28 cellular contexts compared by ENCODE assay signal in genomic region chr12:130919115-130919514, GRCh38. TPM values are rescaled to one million over a fixed set of nuclear protein-coding genes. Genes with fewer than 3 reads are reported as not detected.
"Had no signal": no experiment of that assay in that cellular context is flagged by ENCODE, and none has a peak within 500 bp of the region (broad histone marks: within the 10 kb centered on the region; RNA-seq: fewer than 3 reads in every experiment).

No MANE protein-coding gene starts in this region.

- ATAC-seq: heart right ventricle; left ventricle myocardium superior; lower lobe of right lung; naive thymus-derived CD8-positive, alpha-beta T cell; psoas muscle; right cardiac atrium; stimulated activated effector memory CD8-positive, alpha-beta T cell treated with anti-CD3 and anti-CD28 coated beads, Interleukin-12 subunit alpha, Interleukin-12 subunit beta, amount 100 ng/mL, for 72 hours had no signal

- DNase-seq: colonic mucosa; effector CD8-positive, alpha-beta T cell; endodermal cell; foreskin melanocyte; glutamatergic neuron; heart right ventricle; hippocampal formation; immature natural killer cell; islet precursor cell; left ventricle myocardium superior; lower lobe of right lung; naive thymus-derived CD8-positive, alpha-beta T cell; nephron progenitor cell; nucleus accumbens; posterior cingulate gyrus; psoas muscle; right cardiac atrium; sigmoid colon; stimulated activated CD4-positive, alpha-beta T cell treated with anti-CD3 and anti-CD28 coated beads, Interleukin-2, amount 100 ng/mL, for 24 hours; stimulated activated CD4-positive, alpha-beta T cell treated with anti-CD3 and anti-CD28 coated beads, Interleukin-4, amount 100 ng/mL, for 24 hours; stimulated activated naive CD4-positive, alpha-beta T cell treated with Interleukin-2 at 50 U/mL for 16 hours; stomach; testis; tibial artery had no signal

- FAIRE-seq: endothelial cell of umbilical vein had no signal

- H3K36me3 ChIP-seq: colonic mucosa, esophagus muscularis mucosa, heart right ventricle, lower lobe of right lung, sigmoid colon, stomach, tibial artery had no signal

- H3K9me3 ChIP-seq: colonic mucosa, lower lobe of right lung, psoas muscle, testis had no signal

- H3K27ac ChIP-seq: colonic mucosa, lower lobe of right lung, psoas muscle, stomach, testis had no signal

- H3K27me3 ChIP-seq: colonic mucosa, testis had no signal

- H3K4me1 ChIP-seq: colonic mucosa, psoas muscle had no signal

- H3K4me3 ChIP-seq: colonic mucosa, esophagus muscularis mucosa, heart right ventricle, lower lobe of right lung, psoas muscle, sigmoid colon, stomach, testis, tibial artery had no signal

RNA-seq across cellular contexts. Expression of gene ADGRD1, which starts 34.6 kb away (rescaled TPM):
- total RNA-seq: endothelial cell of umbilical vein, epithelial cell of proximal tubule had no signal
